ENCODE assay signal across 1 cellular context in genomic region chr1:236673284-236673919, GRCh38.
TF ChIP-seq lines count a peak whose summit lies in the region.

No MANE protein-coding gene starts in this region.

TF ChIP-seq in SK-N-SH, 30 proteins besides CTCF, POLR2A, EP300 and RAD21 (continued from another document):
- TF ChIP-seq SMC3 (IDR thresholded peaks at IDR 0.05; ENCODE audit: low read depth, low read length) (no peak), REST (IDR thresholded peaks at IDR 0.05; ENCODE audit: low read depth, low read length) (no peak)
